20 cellular contexts compared by ENCODE assay signal in genomic region chr5:168286386-168286785, GRCh38. TPM values are rescaled to one million over a fixed set of nuclear protein-coding genes. Genes with fewer than 3 reads are reported as not detected.
A peak's percentile ranks its signal among the peaks of the same experiment; 100 is the strongest.
DNase-seq lines count a peak whose midpoint lies in the region; ATAC-seq, FAIRE-seq and TF ChIP-seq lines count a peak whose summit lies in the region.
"Had no signal": no experiment of that assay in that cellular context is flagged by ENCODE, and none has a peak within 500 bp of the region (broad histone marks: within the 10 kb centered on the region; RNA-seq: fewer than 3 reads in every experiment).

No MANE protein-coding gene starts in this region.

- peak; percentile 8 for DNase-seq in DMS153 (lab: John Stamatoyannopoulos, UW)
- no peak for DNase-seq in DMS153 treated with DMSO at 0.1 percent for 48 hours (lab: John Stamatoyannopoulos, UW; ENCODE audit: unreplicated experiment)
- peak; percentile 67 for DNase-seq in NCI-H69 (lab: John Stamatoyannopoulos, UW)
- DNase-seq in mesothelial cell of epicardium (ENCODE audit: low spot score in 2 of 2, unreplicated experiment in 2 of 2): no peak
- DNase-seq in kidney: no peak
- DNase-seq in stimulated activated effector memory CD8-positive, alpha-beta T cell treated with anti-CD3 and anti-CD28 coated beads, Interleukin-12 subunit alpha, Interleukin-12 subunit beta, amount 100 ng/mL, for 72 hours (ENCODE audit: low spot score in 2 of 2): no peak
- DNase-seq in MG63: no peak
- DNase-seq: 8988T; activated CD8-positive, alpha-beta memory T cell treated with anti-CD3 and anti-CD28 coated beads, Interleukin-2, amount 10 ng/mL, durations not matched to agents 7 days and 5 days; activated naive CD4-positive, alpha-beta T cell; brain microvascular endothelial cell; CD4-positive, alpha-beta memory T cell; effector CD4-positive, alpha-beta T cell; GDM1; upper lobe of right lung had no signal

- no peak overlapping the region for H3K27ac ChIP-seq in kidney (ENCODE audit: low read depth in 2 of 2, low read length in 2 of 2)
- H3K27ac ChIP-seq: brain microvascular endothelial cell, neural progenitor cell, upper lobe of right lung had no signal

- no peak for FAIRE-seq in kidney (lab: Jason Lieb, UNC)
- FAIRE-seq: HTR-8/SVneo had no signal

- H3K36me3 ChIP-seq in kidney (ENCODE audit: control insufficient read depth in 1 of 2, insufficient read depth in 2 of 2, low read length in 2 of 2): no peaks in the 10 kb centered on the region
- H3K36me3 ChIP-seq in MG63: no peaks in the 10 kb centered on the region
- H3K36me3 ChIP-seq: brain microvascular endothelial cell, neural progenitor cell, upper lobe of right lung had no signal

- H3K27me3 Mint-ChIP-seq in mesothelial cell of epicardium (ENCODE audit: low read depth): peaks cover 3% of the 10 kb centered on the region

- peaks cover 5% of the 10 kb centered on the region for H3K36me3 Mint-ChIP-seq in mesothelial cell of epicardium
- peaks cover 7% of the 10 kb centered on the region for H3K36me3 Mint-ChIP-seq in stimulated activated effector memory CD8-positive, alpha-beta T cell treated with anti-CD3 and anti-CD28 coated beads, Interleukin-12 subunit alpha, Interleukin-12 subunit beta, amount 100 ng/mL, for 72 hours
- H3K36me3 Mint-ChIP-seq: activated CD8-positive, alpha-beta memory T cell treated with anti-CD3 and anti-CD28 coated beads, Interleukin-2, amount 10 ng/mL, durations not matched to agents 7 days and 5 days; neural progenitor cell; stimulated activated memory B cell treated with anti-CD40 and anti-IgM and Interleukin-4, amounts not matched to agents 10 μg/mL and 1 μg/mL and 100 μg/mL, for 72 hours had no signal

- peaks cover 32% of the 10 kb centered on the region for H3K4me1 Mint-ChIP-seq in mesothelial cell of epicardium
- peaks cover 10% of the 10 kb centered on the region for H3K4me1 Mint-ChIP-seq in stimulated activated effector memory CD8-positive, alpha-beta T cell treated with anti-CD3 and anti-CD28 coated beads, Interleukin-12 subunit alpha, Interleukin-12 subunit beta, amount 100 ng/mL, for 72 hours

- peaks cover 3% of the 10 kb centered on the region; the same call in 1 of the 2 replicates for H3K27me3 ChIP-seq in MG63
- H3K27me3 ChIP-seq: brain microvascular endothelial cell, upper lobe of right lung had no signal

- ATAC-seq in GM21526 (IDR thresholded peaks at IDR 0.05; ENCODE audit: low FRiP score, unreplicated experiment): peak; percentile 56
- no peak for ATAC-seq in stimulated activated effector memory CD8-positive, alpha-beta T cell treated with anti-CD3 and anti-CD28 coated beads, Interleukin-12 subunit alpha, Interleukin-12 subunit beta, amount 100 ng/mL, for 72 hours
- ATAC-seq: activated CD8-positive, alpha-beta memory T cell treated with anti-CD3 and anti-CD28 coated beads, Interleukin-2, amount 10 ng/mL, durations not matched to agents 7 days and 5 days; stimulated activated memory B cell treated with anti-CD40 and anti-IgM and Interleukin-4, amounts not matched to agents 10 μg/mL and 1 μg/mL and 100 μg/mL, for 72 hours; upper lobe of right lung had no signal

- peaks cover 18 to 29% of the 10 kb centered on the region in 2 donors for H3K4me1 ChIP-seq in kidney (ENCODE audit: control insufficient read depth in 1 of 2, insufficient read depth in 1 of 2, low read depth in 1 of 2, low read length in 2 of 2)
- H3K4me1 ChIP-seq: upper lobe of right lung had no signal

- no peak overlapping the region for H3K4me3 Mint-ChIP-seq in mesothelial cell of epicardium
- no peak overlapping the region for H3K4me3 Mint-ChIP-seq in stimulated activated effector memory CD8-positive, alpha-beta T cell treated with anti-CD3 and anti-CD28 coated beads, Interleukin-12 subunit alpha, Interleukin-12 subunit beta, amount 100 ng/mL, for 72 hours
- H3K4me3 Mint-ChIP-seq: activated CD8-positive, alpha-beta memory T cell treated with anti-CD3 and anti-CD28 coated beads, Interleukin-2, amount 10 ng/mL, durations not matched to agents 7 days and 5 days; CD4-positive, alpha-beta memory T cell; neural progenitor cell; stimulated activated memory B cell treated with anti-CD40 and anti-IgM and Interleukin-4, amounts not matched to agents 10 μg/mL and 1 μg/mL and 100 μg/mL, for 72 hours had no signal

- H3K9ac ChIP-seq in kidney (ENCODE audit: low read length in 2 of 2): no peak overlapping the region
- H3K9ac ChIP-seq: neural progenitor cell had no signal

- H3K4me3 ChIP-seq in kidney (ENCODE audit: low read length in 2 of 2) (no peak overlapping the region), MG63 (no peak overlapping the region)
- H3K4me3 ChIP-seq: lung, neural progenitor cell, upper lobe of right lung had no signal

- TF ChIP-seq CTCF in mesothelial cell of epicardium (IDR thresholded peaks at IDR 0.05; ENCODE audit: unreplicated experiment): no peak
- no peak for TF ChIP-seq CTCF in kidney (IDR thresholded peaks at IDR 0.05; ENCODE audit: borderline replicate concordance, extremely low read depth, insufficient read depth)

- H3K9me3 Mint-ChIP-seq in mesothelial cell of epicardium: peaks cover 15% of the 10 kb centered on the region
- H3K9me3 Mint-ChIP-seq in stimulated activated effector memory CD8-positive, alpha-beta T cell treated with anti-CD3 and anti-CD28 coated beads, Interleukin-12 subunit alpha, Interleukin-12 subunit beta, amount 100 ng/mL, for 72 hours: peaks cover 12% of the 10 kb centered on the region

- peak overlapping the region; percentile 3 for H3K27ac Mint-ChIP-seq in mesothelial cell of epicardium
- no peak overlapping the region for H3K27ac Mint-ChIP-seq in stimulated activated effector memory CD8-positive, alpha-beta T cell treated with anti-CD3 and anti-CD28 coated beads, Interleukin-12 subunit alpha, Interleukin-12 subunit beta, amount 100 ng/mL, for 72 hours
- H3K27ac Mint-ChIP-seq: activated CD8-positive, alpha-beta memory T cell treated with anti-CD3 and anti-CD28 coated beads, Interleukin-2, amount 10 ng/mL, durations not matched to agents 7 days and 5 days; CD4-positive, alpha-beta memory T cell; neural progenitor cell; stimulated activated memory B cell treated with anti-CD40 and anti-IgM and Interleukin-4, amounts not matched to agents 10 μg/mL and 1 μg/mL and 100 μg/mL, for 72 hours had no signal

- H3K9me3 ChIP-seq in kidney (ENCODE audit: control insufficient read depth in 1 of 2, low read length in 2 of 2): no peaks in the 10 kb centered on the region
- peaks cover 14% of the 10 kb centered on the region for H3K9me3 ChIP-seq in MG63
- H3K9me3 ChIP-seq: upper lobe of right lung had no signal

- intact Hi-C loops in kidney (cut with DNase I): no loop called here

RNA-seq across cellular contexts. Expression of gene WWC1, which starts 5.1 kb away (rescaled TPM):
- 29.9 to 35.1 TPM (median 32.8 TPM) in 3 replicates for total RNA-seq in mesothelial cell of epicardium
- total RNA-seq in kidney: 174 TPM
- 74.4 TPM for polyA plus RNA-seq in kidney (ENCODE audit: insufficient read depth, low read depth, low replicate concordance)
- 15.9 and 38.3 TPM in 2 replicates for total RNA-seq in MG63 (2014; rRNA removed; shearing (Covaris generic); ENCODE audit: low replicate concordance)

Comparison
In these comparisons a context has a peak if more than half of its experiments do, and no peak if none do; other contexts are left out.
1. DNase-seq: peak in DMS153 (single experiment) and NCI-H69 (single experiment); none in DMS153 treated with DMSO at 0.1 percent for 48 hours (single experiment), mesothelial cell of epicardium (0 of 2), kidney (single experiment), stimulated activated effector memory CD8-positive, alpha-beta T cell treated with anti-CD3 and anti-CD28 coated beads, Interleukin-12 subunit alpha, Interleukin-12 subunit beta, amount 100 ng/mL, for 72 hours (0 of 2) and MG63 (single experiment).